ENCODE assay signal across 35 cellular contexts in genomic region chr3:142660904-142661303, GRCh38.
"Had no signal": no experiment of that assay in that cellular context is flagged by ENCODE, and none has a peak within 500 bp of the region (broad histone marks: within the 10 kb centered on the region; RNA-seq: fewer than 3 reads in every experiment).

No MANE protein-coding gene starts in this region.

- H3K4me3 ChIP-seq: cardiac muscle cell, PC-9 had no signal

- FAIRE-seq: RCC 7860 had no signal

- DNase-seq: activated CD4-positive, alpha-beta memory T cell treated with anti-CD3 and anti-CD28 coated beads, Interleukin-2, amount 10 ng/mL, durations not matched to agents 7 days and 5 days; activated CD4-positive, alpha-beta T cell treated with anti-CD3 and anti-CD28 coated beads for 1 hour; activated CD4-positive, alpha-beta T cell treated with anti-CD3 and anti-CD28 coated beads for 48 hours; activated CD4-positive, CD25-positive, alpha-beta regulatory T cell; activated CD8-positive, alpha-beta memory T cell treated with anti-CD3 and anti-CD28 coated beads for 24 hours; activated CD8-positive, alpha-beta memory T cell treated with anti-CD3 and anti-CD28 coated beads, Interleukin-2, amount 10 ng/mL, durations not matched to agents 7 days and 5 days; activated CD8-positive, alpha-beta memory T cell treated with anti-CD3 and anti-CD28 coated beads, Interleukin-2, amount 50 U/mL, for 48 hours; activated effector memory CD4-positive, alpha-beta T cell treated with Interleukin-2 at 50 U/mL for 16 hours; activated naive CD4-positive, alpha-beta T cell treated with anti-CD3 and anti-CD28 coated beads, Interleukin-2, amount 10 ng/mL, durations not matched to agents 7 days and 5 days; activated naive CD8-positive, alpha-beta T cell treated with anti-CD3 and anti-CD28 coated beads, Interleukin-2, amount 50 U/mL, for 24 hours; activated T-cell treated with anti-CD3 and anti-CD28 coated beads, Interleukin-2, amount 50 U/mL, for 48 hours; amniotic stem cell; aorta; Kasumi-1; KBM-7; MM.1S; MV-4-11; NCI-H1092; NCI-H1436 treated with DMSO at 0.1 percent for 48 hours; NCI-H1694 treated with DMSO at 0.1 percent for 48 hours; NCI-H2029; NCI-H345; NCI-H524 treated with DMSO at 0.1 percent for 48 hours; NK-92 treated with Interleukin-12 subunit alpha and Interleukin-12 subunit beta, amount 100 ng/mL, for 24 hours; PC-9; SIG-M5; SW 1271; T-helper 1 cell; T-helper 2 cell; T-helper 9 cell had no signal

- H3K27me3 ChIP-seq: cardiac muscle cell had no signal

- ATAC-seq: activated CD8-positive, alpha-beta memory T cell treated with anti-CD3 and anti-CD28 coated beads, Interleukin-2, amount 10 ng/mL, durations not matched to agents 7 days and 5 days; activated naive CD8-positive, alpha-beta T cell treated with anti-CD3 and anti-CD28 coated beads, Interleukin-2, amount 50 U/mL, for 24 hours; Right ventricle myocardium inferior had no signal

- H2AFZ ChIP-seq: PC-9 had no signal

- H3K36me3 ChIP-seq: cardiac muscle cell had no signal

- H3K27ac ChIP-seq: cardiac muscle cell, PC-9, RWPE1, VCaP had no signal

- H3K4me2 ChIP-seq: PC-9 had no signal
